ENCODE assay signal across 14 cellular contexts in the genomic region with DNA sequence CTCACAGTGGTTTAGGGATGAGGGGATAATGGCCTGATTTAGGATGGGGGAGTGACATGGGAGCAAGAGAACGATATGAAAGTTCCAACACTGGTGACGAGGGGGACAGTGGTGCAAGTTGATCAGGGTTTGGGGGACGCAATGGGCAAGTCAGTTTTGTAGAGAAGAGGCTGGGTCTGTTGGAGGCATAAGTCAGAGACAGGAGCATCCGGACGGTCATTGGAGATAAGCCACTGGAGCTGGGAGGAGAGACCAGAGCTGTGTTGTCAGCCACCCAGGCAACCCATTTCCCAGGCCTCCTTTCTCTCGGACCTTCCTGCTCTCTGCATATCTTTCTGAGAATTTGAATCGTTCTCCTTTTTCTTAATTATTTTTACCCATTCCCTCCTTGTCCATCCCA. TPM values are rescaled to one million over a fixed set of nuclear protein-coding genes. Genes with fewer than 3 reads are reported as not detected.
DNase-seq lines count a peak whose midpoint lies in the region; TF ChIP-seq lines count a peak whose summit lies in the region.
"Had no signal": no experiment of that assay in that cellular context is flagged by ENCODE, and none has a peak within 500 bp of the region (broad histone marks: within the 10 kb centered on the region; RNA-seq: fewer than 3 reads in every experiment).

No MANE protein-coding gene starts in this region.

- intact Hi-C loops in CD4-positive, alpha-beta memory T cell (cut with micrococcal nuclease) = no loop called here

- H3K4me3 Mint-ChIP-seq in CD4-positive, alpha-beta memory T cell = no peak overlapping the region
- H3K4me3 Mint-ChIP-seq in activated naive CD8-positive, alpha-beta T cell treated with anti-CD3 and anti-CD28 coated beads for 36 hours = no peak overlapping the region
- peak overlapping the region; percentile 8 for H3K4me3 Mint-ChIP-seq in neural crest cell

- H3K27me3 ChIP-seq in CD4-positive, alpha-beta memory T cell (ENCODE audit: insufficient read depth, low read length) = no peaks in the 10 kb centered on the region
- H3K27me3 ChIP-seq in SJCRH30 = no peaks in the 10 kb centered on the region
- H3K27me3 ChIP-seq: BLaER1 had no signal

- TF ChIP-seq CTCF in neural crest cell (conservative IDR thresholded peaks at IDR 0.05) = no peak

- H3K27me3 Mint-ChIP-seq in CD4-positive, alpha-beta memory T cell = no peaks in the 10 kb centered on the region
- no peaks in the 10 kb centered on the region for H3K27me3 Mint-ChIP-seq in activated naive CD8-positive, alpha-beta T cell treated with anti-CD3 and anti-CD28 coated beads for 36 hours
- H3K27me3 Mint-ChIP-seq in neural crest cell (ENCODE audit: low read depth) = no peaks in the 10 kb centered on the region

- H3K4me3 ChIP-seq in CD4-positive, alpha-beta memory T cell (ENCODE audit: low read length in 2 of 2) = no peak overlapping the region
- H3K4me3 ChIP-seq in SJCRH30 = no peak overlapping the region
- H3K4me3 ChIP-seq: BLaER1 had no signal

- H3K36me3 ChIP-seq in CD4-positive, alpha-beta memory T cell (ENCODE audit: insufficient read depth, low read length) = peaks cover 20% of the 10 kb centered on the region
- peaks cover 4% of the 10 kb centered on the region; the same call in 1 of the 2 replicates for H3K36me3 ChIP-seq in SJCRH30

- peaks cover 30% of the 10 kb centered on the region for H3K4me1 ChIP-seq in CD4-positive, alpha-beta memory T cell (ENCODE audit: insufficient read depth, low read length)
- no peaks in the 10 kb centered on the region for H3K4me1 ChIP-seq in SJCRH30
- H3K4me1 ChIP-seq: Caco-2 had no signal

- H3K9me3 Mint-ChIP-seq in CD4-positive, alpha-beta memory T cell = no peaks in the 10 kb centered on the region
- H3K9me3 Mint-ChIP-seq in activated naive CD8-positive, alpha-beta T cell treated with anti-CD3 and anti-CD28 coated beads for 36 hours = no peaks in the 10 kb centered on the region
- no peaks in the 10 kb centered on the region for H3K9me3 Mint-ChIP-seq in neural crest cell

- H3K36me3 Mint-ChIP-seq in CD4-positive, alpha-beta memory T cell = peaks cover 39 to 58% of the 10 kb centered on the region in 2 donors
- H3K36me3 Mint-ChIP-seq in activated naive CD8-positive, alpha-beta T cell treated with anti-CD3 and anti-CD28 coated beads for 36 hours = peaks cover 25% of the 10 kb centered on the region
- peaks cover 3% of the 10 kb centered on the region for H3K36me3 Mint-ChIP-seq in neural crest cell (ENCODE audit: low read depth)

- DNase-seq in CD4-positive, alpha-beta memory T cell = no peak
- DNase-seq in D341Med (ENCODE audit: low spot score) (peak; percentile 15), neural crest cell (ENCODE audit: low read depth, low spot score) (no peak), AG08395 (ENCODE audit: low spot score) (no peak), T-helper 9 cell (no peak), SJCRH30 (no peak)
- no peak for DNase-seq in activated naive CD8-positive, alpha-beta T cell treated with anti-CD3 and anti-CD28 coated beads for 36 hours
- DNase-seq: Caco-2, Kasumi-1, NCI-H1105 treated with DMSO at 0.1 percent for 48 hours, NCI-H187 treated with DMSO at 0.1 percent for 48 hours had no signal

- peaks cover 18 to 34% (median 27%) of the 10 kb centered on the region in 4 donors for H3K4me1 Mint-ChIP-seq in CD4-positive, alpha-beta memory T cell
- H3K4me1 Mint-ChIP-seq in activated naive CD8-positive, alpha-beta T cell treated with anti-CD3 and anti-CD28 coated beads for 36 hours = peaks cover 20% of the 10 kb centered on the region
- peaks cover 11% of the 10 kb centered on the region for H3K4me1 Mint-ChIP-seq in neural crest cell

- peak overlapping the region in 6 of 7 donors; percentile 45 to 86 (median 66) for H3K27ac Mint-ChIP-seq in CD4-positive, alpha-beta memory T cell
- H3K27ac Mint-ChIP-seq in activated naive CD8-positive, alpha-beta T cell treated with anti-CD3 and anti-CD28 coated beads for 36 hours = peak overlapping the region; percentile 1
- H3K27ac Mint-ChIP-seq in neural crest cell (ENCODE audit: unreplicated experiment) = no peak overlapping the region

- no peak overlapping the region for H3K27ac ChIP-seq in CD4-positive, alpha-beta memory T cell (ENCODE audit: low read depth, low read length)
- no peak overlapping the region for H3K27ac ChIP-seq in SJCRH30
- H3K27ac ChIP-seq: BLaER1 had no signal

- CTCF ChIA-PET in CD4-positive, alpha-beta memory T cell (lab: Charles Lee; ENCODE audit: partially characterized antibody) = interaction anchor here (1.6 kb wide), 1 partner anchor 10 kb away, joined by 14 read pairs; the partner anchor contains the start of gene DNPH1

- POLR2A ChIA-PET in CD4-positive, alpha-beta memory T cell (lab: Charles Lee; ENCODE audit: partially characterized antibody) = interaction anchor here (2.6 kb wide), 1 partner anchor 10 kb away, joined by 15 read pairs; the partner anchor contains the start of gene DNPH1

- H3K9me3 ChIP-seq in CD4-positive, alpha-beta memory T cell (ENCODE audit: control insufficient read depth in 1 of 2, low read length in 2 of 2) = no peaks in the 10 kb centered on the region
- H3K9me3 ChIP-seq in SJCRH30 (replicated peaks) = no peaks in the 10 kb centered on the region
- H3K9me3 ChIP-seq: BLaER1, Caco-2 had no signal

RNA-seq across cellular contexts. Expression of gene DNPH1, which starts 9.5 kb away (rescaled TPM):
- 10 to 100 TPM; 32.8 to 34.8 TPM for total RNA-seq in CD4-positive, alpha-beta memory T cell
- polyA plus RNA-seq in CD4-positive, alpha-beta memory T cell = 100 to 1,000 TPM in 1 of 2 donors, 10 to 100 TPM in 1; 93.5 to 159 TPM
- 10 to 100 TPM; 55.8 to 56.1 TPM for total RNA-seq in activated naive CD8-positive, alpha-beta T cell treated with anti-CD3 and anti-CD28 coated beads for 36 hours
- 50.3 and 55.1 TPM in 2 replicates for total RNA-seq in neural crest cell
- total RNA-seq in SJCRH30 (2014; rRNA removed; shearing (Covaris generic)) = 23.8 and 31.4 TPM in 2 replicates

RNA-seq across cellular contexts. Expression of gene TTBK1, which starts 23.5 kb away (rescaled TPM):
- total RNA-seq in CD4-positive, alpha-beta memory T cell = under 1 TPM in 1 of 2 experiments, not detected in 1; 0.06 TPM
- not detected for polyA plus RNA-seq in CD4-positive, alpha-beta memory T cell
- total RNA-seq in activated naive CD8-positive, alpha-beta T cell treated with anti-CD3 and anti-CD28 coated beads for 36 hours = under 1 TPM; 0.12 to 0.14 TPM
- total RNA-seq in neural crest cell = 5.1 and 5.4 TPM in 2 replicates
- not detected in 2 replicates for total RNA-seq in SJCRH30 (2014; rRNA removed; shearing (Covaris generic))
- total RNA-seq: NCI-H460 had no signal
- polyA plus RNA-seq: AG04450 had no signal

RNA-seq across cellular contexts. Expression of gene CUL9, which starts 37.8 kb away (rescaled TPM):
- 10 to 100 TPM; 93.8 to 95.2 TPM for total RNA-seq in CD4-positive, alpha-beta memory T cell
- 10 to 100 TPM in 1 of 2 donors, 1 to 10 TPM in 1; 8.3 to 16.0 TPM for polyA plus RNA-seq in CD4-positive, alpha-beta memory T cell
- 10 to 100 TPM; 31.3 to 31.5 TPM for total RNA-seq in activated naive CD8-positive, alpha-beta T cell treated with anti-CD3 and anti-CD28 coated beads for 36 hours
- total RNA-seq in neural crest cell = 37.2 and 37.5 TPM in 2 replicates
- 14.1 and 14.5 TPM in 2 replicates for total RNA-seq in SJCRH30 (2014; rRNA removed; shearing (Covaris generic))

RNA-seq across cellular contexts. Expression of gene SRF, which starts 48.7 kb away (rescaled TPM):
- total RNA-seq in CD4-positive, alpha-beta memory T cell = 10 to 100 TPM; 23.7 to 25.0 TPM
- polyA plus RNA-seq in CD4-positive, alpha-beta memory T cell = 1 to 10 TPM; 2.3 to 7.5 TPM
- 10 to 100 TPM; 49.1 to 49.9 TPM for total RNA-seq in activated naive CD8-positive, alpha-beta T cell treated with anti-CD3 and anti-CD28 coated beads for 36 hours
- 37.5 and 37.8 TPM in 2 replicates for total RNA-seq in neural crest cell
- total RNA-seq in SJCRH30 (2014; rRNA removed; shearing (Covaris generic)) = 23.5 and 25.8 TPM in 2 replicates
